In the genomic region with DNA sequence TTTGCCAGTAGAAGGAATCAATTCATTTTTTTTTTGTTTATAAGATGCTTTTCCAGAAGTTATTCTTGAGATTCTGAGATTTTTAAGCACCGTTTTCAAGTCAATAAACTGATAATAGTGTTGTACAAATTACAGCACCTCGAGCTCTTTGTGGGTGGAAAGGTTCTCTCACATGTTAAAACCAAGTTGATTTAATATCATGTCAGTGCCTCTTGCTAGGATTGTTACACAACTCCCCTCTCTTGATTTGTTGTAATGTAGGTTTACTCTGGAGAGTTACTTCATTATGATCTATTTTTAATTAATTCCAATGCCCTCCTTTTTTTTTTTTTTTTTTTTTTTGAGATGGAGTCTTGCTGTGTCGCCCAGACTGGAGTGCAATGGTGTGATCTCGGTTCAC, we compare ENCODE assay signal across 19 cellular contexts. TPM values are rescaled to one million over a fixed set of nuclear protein-coding genes. Genes with fewer than 3 reads are reported as not detected.
DNase-seq lines count a peak whose midpoint lies in the region; ATAC-seq and TF ChIP-seq lines count a peak whose summit lies in the region.
"Had no signal": no experiment of that assay in that cellular context is flagged by ENCODE, and none has a peak within 500 bp of the region (broad histone marks: within the 10 kb centered on the region; RNA-seq: fewer than 3 reads in every experiment).

No MANE protein-coding gene starts in this region.

- H3K4me3 ChIP-seq in NB4 (ENCODE audit: low read depth, low read length): no peak overlapping the region
- H3K4me3 ChIP-seq: MG63 had no signal

- TF ChIP-seq CTCF in NB4 (IDR thresholded peaks at IDR 0.05; ENCODE audit: low read depth, low read length): no peak

- TF ChIP-seq POLR2A in NB4 (IDR thresholded peaks at IDR 0.05; ENCODE audit: extremely low read depth, insufficient read length): no peak

- DNase-seq in SKM-1 treated with dmso at 0.1 percent for 144 hours (lab: John Stamatoyannopoulos, UW; ENCODE audit: unreplicated experiment) (peak; percentile 21), SKM-1 (lab: John Stamatoyannopoulos, UW; ENCODE audit: unreplicated experiment) (no peak), NB4 (ENCODE audit: low read depth) (peak; percentile 18), T-helper 17 cell (no peak), middle frontal gyrus (ENCODE audit: extremely low spot score, low spot score) (no peak)
- DNase-seq in naive thymus-derived CD8-positive, alpha-beta T cell: no peak
- DNase-seq: 8988T, DMS153, IMR-90, MG63, NCI-H1417, NCI-H187 treated with DMSO at 0.1 percent for 48 hours, NCI-H446 treated with DMSO at 0.1 percent for 48 hours, NCI-H774, SHP77 had no signal

- no peak overlapping the region for H3K4me3 Mint-ChIP-seq in T-helper 17 cell
- no peak overlapping the region for H3K4me3 Mint-ChIP-seq in naive thymus-derived CD8-positive, alpha-beta T cell

- POLR2A ChIA-PET in naive thymus-derived CD8-positive, alpha-beta T cell (lab: Charles Lee): no interaction called here

- peaks cover 8% of the 10 kb centered on the region for H3K4me1 Mint-ChIP-seq in T-helper 17 cell
- H3K4me1 Mint-ChIP-seq in naive thymus-derived CD8-positive, alpha-beta T cell: peaks cover 0 to 15% (median 12%) of the 10 kb centered on the region in 4 donors

- peaks cover 0 to 17% (median 0%) of the 10 kb centered on the region in 9 donors for H3K9me3 Mint-ChIP-seq in naive thymus-derived CD8-positive, alpha-beta T cell

- ATAC-seq in T-helper 17 cell (no peak), HG03095 (IDR thresholded peaks at IDR 0.05; ENCODE audit: unreplicated experiment) (no peak), GM21526 (IDR thresholded peaks at IDR 0.05; ENCODE audit: low FRiP score, unreplicated experiment) (no peak)
- no peak for ATAC-seq in naive thymus-derived CD8-positive, alpha-beta T cell

- H3K27me3 Mint-ChIP-seq in T-helper 17 cell: no peaks in the 10 kb centered on the region
- H3K27me3 Mint-ChIP-seq in naive thymus-derived CD8-positive, alpha-beta T cell: no peaks in the 10 kb centered on the region

- no peaks in the 10 kb centered on the region for H3K9me3 ChIP-seq in T-helper 17 cell (ENCODE audit: control insufficient read depth, low read length, poor library complexity, severe bottlenecking)
- H3K9me3 ChIP-seq: Caco-2, MG63 had no signal

- H3K27ac Mint-ChIP-seq in T-helper 17 cell: peak overlapping the region; percentile 86
- H3K27ac Mint-ChIP-seq in naive thymus-derived CD8-positive, alpha-beta T cell: peak overlapping the region; percentile 35 to 86 (median 64)

- no peaks in the 10 kb centered on the region for H3K36me3 Mint-ChIP-seq in T-helper 17 cell (ENCODE audit: low read depth)
- no peaks in the 10 kb centered on the region for H3K36me3 Mint-ChIP-seq in naive thymus-derived CD8-positive, alpha-beta T cell

RNA-seq across cellular contexts. Expression of gene UBXN7, which starts 25.8 kb away (rescaled TPM):
- 10 to 100 TPM; 58.8 to 86.0 TPM for total RNA-seq in T-helper 17 cell
- 10 to 100 TPM; 77.0 to 88.4 TPM for total RNA-seq in naive thymus-derived CD8-positive, alpha-beta T cell
- polyA plus RNA-seq in naive thymus-derived CD8-positive, alpha-beta T cell: 10 to 100 TPM; 27.3 to 29.6 (median 28.5) TPM

RNA-seq across cellular contexts. Expression of gene RNF168, which starts 45.5 kb away (rescaled TPM):
- total RNA-seq in T-helper 17 cell: 10 to 100 TPM; 36.9 to 37.9 TPM
- 10 to 100 TPM; 56.0 to 56.5 TPM for total RNA-seq in naive thymus-derived CD8-positive, alpha-beta T cell
- polyA plus RNA-seq in naive thymus-derived CD8-positive, alpha-beta T cell: 1 to 10 TPM; 7.7 to 9.2 (median 8.4) TPM

RNA-seq across cellular contexts. Expression of gene SMCO1, which starts 57.1 kb away (rescaled TPM):
- not detected for total RNA-seq in T-helper 17 cell
- total RNA-seq in naive thymus-derived CD8-positive, alpha-beta T cell: not detected
- polyA plus RNA-seq in naive thymus-derived CD8-positive, alpha-beta T cell: not detected
- total RNA-seq: Caco-2, IMR-90 had no signal
- polyA plus RNA-seq: BJ, IMR-90 had no signal

Comparison
In these comparisons a context has a peak if more than half of its experiments do, and no peak if none do; other contexts are left out.
1. DNase-seq: peak in SKM-1 treated with dmso at 0.1 percent for 144 hours (single experiment) and NB4 (single experiment); none in SKM-1 (single experiment), T-helper 17 cell (0 of 3), naive thymus-derived CD8-positive, alpha-beta T cell (0 of 10) and middle frontal gyrus (single experiment).